15 cellular contexts compared by ENCODE assay signal in genomic region chr1:11482904-11483479, GRCh38. TPM values are rescaled to one million over a fixed set of nuclear protein-coding genes. Genes with fewer than 3 reads are reported as not detected.
A peak's percentile ranks its signal among the peaks of the same experiment; 100 is the strongest.
DNase-seq lines count a peak whose midpoint lies in the region; ATAC-seq and TF ChIP-seq lines count a peak whose summit lies in the region.
"Had no signal": no experiment of that assay in that cellular context is flagged by ENCODE, and none has a peak within 500 bp of the region (broad histone marks: within the 10 kb centered on the region; RNA-seq: fewer than 3 reads in every experiment).

No MANE protein-coding gene starts in this region.

- no peak for ATAC-seq in activated naive CD4-positive, alpha-beta T cell treated with anti-CD3 and anti-CD28 coated beads, Interleukin-2, amount 50 U/mL, for 72 hours
- ATAC-seq in GM18870 (IDR thresholded peaks at IDR 0.05; ENCODE audit: unreplicated experiment), result no peak
- no peak for ATAC-seq in activated naive CD8-positive, alpha-beta T cell treated with anti-CD3 and anti-CD28 coated beads, Interleukin-2, amount 50 U/mL, for 24 hours
- ATAC-seq: CD8-positive, alpha-beta T cell; HCT116 had no signal

- H3K4me3 Mint-ChIP-seq in endothelial cell (ENCODE audit: unreplicated experiment), result no peak overlapping the region
- H3K4me3 Mint-ChIP-seq in activated naive CD8-positive, alpha-beta T cell treated with anti-CD3 and anti-CD28 coated beads, Interleukin-2, amount 50 U/mL, for 24 hours, result no peak overlapping the region
- H3K4me3 Mint-ChIP-seq: CD14-positive monocyte; CD8-positive, alpha-beta T cell had no signal

- no peaks in the 10 kb centered on the region for H4K20me1 ChIP-seq in osteoblast (ENCODE audit: insufficient read depth, low read length)

- H3K4me2 ChIP-seq in osteoblast (ENCODE audit: insufficient read depth, low read length), result no peak overlapping the region

- H3K79me2 ChIP-seq in osteoblast (ENCODE audit: insufficient read depth, low read length), result no peaks in the 10 kb centered on the region

- H3K27ac Mint-ChIP-seq in endothelial cell (ENCODE audit: unreplicated experiment), result peak overlapping the region; percentile 18
- H3K27ac Mint-ChIP-seq in activated naive CD4-positive, alpha-beta T cell treated with anti-CD3 and anti-CD28 coated beads, Interleukin-2, amount 50 U/mL, for 72 hours, result no peak overlapping the region
- no peak overlapping the region for H3K27ac Mint-ChIP-seq in activated naive CD8-positive, alpha-beta T cell treated with anti-CD3 and anti-CD28 coated beads, Interleukin-2, amount 50 U/mL, for 24 hours
- H3K27ac Mint-ChIP-seq: CD8-positive, alpha-beta T cell had no signal

- peaks cover 19% of the 10 kb centered on the region for H3K27me3 Mint-ChIP-seq in endothelial cell (ENCODE audit: unreplicated experiment)
- H3K27me3 Mint-ChIP-seq in activated naive CD8-positive, alpha-beta T cell treated with anti-CD3 and anti-CD28 coated beads, Interleukin-2, amount 50 U/mL, for 24 hours, result peaks cover 45% of the 10 kb centered on the region

- TF ChIP-seq CTCF in BE2C (IDR thresholded peaks at IDR 0.05; ENCODE audit: low read depth, low read length), result no peak
- no peak for TF ChIP-seq CTCF in endothelial cell (IDR thresholded peaks at IDR 0.05; ENCODE audit: unreplicated experiment)
- no peak for TF ChIP-seq CTCF in osteoblast (IDR thresholded peaks at IDR 0.05; ENCODE audit: extremely low read depth, low read depth, low read length)

- H3K27me3 ChIP-seq in BE2C, result no peaks in the 10 kb centered on the region
- H3K27me3 ChIP-seq in osteoblast (ENCODE audit: insufficient read depth, low read length), result peaks cover 23% of the 10 kb centered on the region

- peaks cover 25% of the 10 kb centered on the region for H3K4me1 Mint-ChIP-seq in endothelial cell (ENCODE audit: unreplicated experiment)
- peaks cover 9% of the 10 kb centered on the region for H3K4me1 Mint-ChIP-seq in activated naive CD8-positive, alpha-beta T cell treated with anti-CD3 and anti-CD28 coated beads, Interleukin-2, amount 50 U/mL, for 24 hours

- H3K27ac ChIP-seq in osteoblast (ENCODE audit: low read depth, low read length), result no peak overlapping the region
- H3K27ac ChIP-seq: GM23248, HL-60 had no signal

- no peaks in the 10 kb centered on the region for H3K9me3 ChIP-seq in BE2C
- H3K9me3 ChIP-seq in osteoblast (ENCODE audit: low read depth, low read length), result no peaks in the 10 kb centered on the region

- no peaks in the 10 kb centered on the region for H3K36me3 Mint-ChIP-seq in endothelial cell (ENCODE audit: low read depth, unreplicated experiment)
- H3K36me3 Mint-ChIP-seq in activated naive CD4-positive, alpha-beta T cell treated with anti-CD3 and anti-CD28 coated beads, Interleukin-2, amount 50 U/mL, for 72 hours, result peaks cover 12 to 13% of the 10 kb centered on the region in 2 donors
- H3K36me3 Mint-ChIP-seq in activated naive CD8-positive, alpha-beta T cell treated with anti-CD3 and anti-CD28 coated beads, Interleukin-2, amount 50 U/mL, for 24 hours (ENCODE audit: low read depth), result no peaks in the 10 kb centered on the region
- H3K36me3 Mint-ChIP-seq: CD14-positive monocyte; CD8-positive, alpha-beta T cell had no signal

- no peak overlapping the region for H2AFZ ChIP-seq in osteoblast (ENCODE audit: low read length)
- H2AFZ ChIP-seq: GM23248 had no signal

- H3K4me3 ChIP-seq in BE2C (ENCODE audit: low read depth, low read length) (no peak overlapping the region), osteoblast (ENCODE audit: insufficient read depth, low read length) (no peak overlapping the region)
- H3K4me3 ChIP-seq: GM23248 had no signal

- peaks cover 16% of the 10 kb centered on the region for H3K4me1 ChIP-seq in BE2C
- H3K4me1 ChIP-seq in osteoblast (ENCODE audit: insufficient read depth, low read length), result no peaks in the 10 kb centered on the region

- no peaks in the 10 kb centered on the region for H3K36me3 ChIP-seq in BE2C
- no peaks in the 10 kb centered on the region for H3K36me3 ChIP-seq in osteoblast (ENCODE audit: insufficient read depth, low read length)

- peak; percentile 37 for DNase-seq in BE2C
- DNase-seq in NCI-H446 treated with DMSO at 0.1 percent for 48 hours (lab: John Stamatoyannopoulos, UW), result peak; percentile 55
- no peak for DNase-seq in endothelial cell (ENCODE audit: low spot score)
- DNase-seq in osteoblast (ENCODE audit: insufficient read length, low spot score, missing footprints), result peak; percentile 65
- DNase-seq in activated naive CD4-positive, alpha-beta T cell treated with anti-CD3 and anti-CD28 coated beads, Interleukin-2, amount 50 U/mL, for 72 hours (ENCODE audit: low spot score in 2 of 2), result no peak
- DNase-seq in activated naive CD8-positive, alpha-beta T cell treated with anti-CD3 and anti-CD28 coated beads, Interleukin-2, amount 50 U/mL, for 24 hours, result no peak
- DNase-seq: CD8-positive, alpha-beta T cell; COR-L47; DMS79 treated with DMSO at 0.1 percent for 48 hours; EL; GM23248 had no signal

- H3K9me3 Mint-ChIP-seq in endothelial cell (ENCODE audit: unreplicated experiment), result no peaks in the 10 kb centered on the region
- H3K9me3 Mint-ChIP-seq in activated naive CD4-positive, alpha-beta T cell treated with anti-CD3 and anti-CD28 coated beads, Interleukin-2, amount 50 U/mL, for 72 hours, result no peaks in the 10 kb centered on the region
- no peaks in the 10 kb centered on the region for H3K9me3 Mint-ChIP-seq in activated naive CD8-positive, alpha-beta T cell treated with anti-CD3 and anti-CD28 coated beads, Interleukin-2, amount 50 U/mL, for 24 hours
- H3K9me3 Mint-ChIP-seq: CD8-positive, alpha-beta T cell had no signal

RNA-seq across cellular contexts. Expression of gene DISP3, which starts 4.0 kb away (rescaled TPM):
- 5.1 TPM for polyA plus RNA-seq in BE2C (2012; ENCODE audit: insufficient read depth, insufficient read length, low read depth)
- total RNA-seq in endothelial cell (ENCODE audit: unreplicated experiment) (1.6 TPM), osteoblast (under 0.01 TPM in 2 replicates)
- total RNA-seq in activated naive CD4-positive, alpha-beta T cell treated with anti-CD3 and anti-CD28 coated beads, Interleukin-2, amount 50 U/mL, for 72 hours, result under 1 TPM; 0.80 to 0.82 TPM
- total RNA-seq: GM23248 had no signal
- polyA plus RNA-seq: CD14-positive monocyte, GM23248 had no signal

Comparison
In these comparisons a context has a peak if more than half of its experiments do, and no peak if none do; other contexts are left out.
1. DNase-seq: peak in BE2C (single experiment), NCI-H446 treated with DMSO at 0.1 percent for 48 hours (single experiment) and osteoblast (single experiment); none in endothelial cell (single experiment), activated naive CD4-positive, alpha-beta T cell treated with anti-CD3 and anti-CD28 coated beads, Interleukin-2, amount 50 U/mL, for 72 hours (0 of 2) and activated naive CD8-positive, alpha-beta T cell treated with anti-CD3 and anti-CD28 coated beads, Interleukin-2, amount 50 U/mL, for 24 hours (single experiment).